ENCODE assay signal across 2 cellular contexts in genomic region chr20:52365688-52366087, GRCh38.
TF ChIP-seq lines count a peak whose summit lies in the region.

No MANE protein-coding gene starts in this region.

TF ChIP-seq in HepG2, 621 proteins besides CTCF, POLR2A, EP300 and RAD21 (continued from another document):
- TF ChIP-seq ZBTB40 (IDR thresholded peaks at IDR 0.05), result no peak; the same call in 1 of the 2 replicates
- peak; percentile 95 for TF ChIP-seq ZBTB40 (CRISPR knock-in tag; IDR thresholded peaks at IDR 0.05)
- no peak for TF ChIP-seq CERS6 (CRISPR knock-in tag; IDR thresholded peaks at IDR 0.05)

TF ChIP-seq in K562, 482 proteins besides CTCF, POLR2A, EP300 and RAD21 (continued from another document):
- TF ChIP-seq ZBTB40 (IDR thresholded peaks at IDR 0.05) (peak; percentile 86), ZBTB40 (CRISPR knock-in tag; IDR thresholded peaks at IDR 0.05) (peak; percentile 57; the same call in 1 of the 2 replicates), UBTF (IDR thresholded peaks at IDR 0.05; ENCODE audit: borderline replicate concordance in 1 of 2, low read depth in 2 of 2, low read length in 2 of 2) (no peak)
